Comparison of ENCODE assay signal across 21 cellular contexts in the genomic region with DNA sequence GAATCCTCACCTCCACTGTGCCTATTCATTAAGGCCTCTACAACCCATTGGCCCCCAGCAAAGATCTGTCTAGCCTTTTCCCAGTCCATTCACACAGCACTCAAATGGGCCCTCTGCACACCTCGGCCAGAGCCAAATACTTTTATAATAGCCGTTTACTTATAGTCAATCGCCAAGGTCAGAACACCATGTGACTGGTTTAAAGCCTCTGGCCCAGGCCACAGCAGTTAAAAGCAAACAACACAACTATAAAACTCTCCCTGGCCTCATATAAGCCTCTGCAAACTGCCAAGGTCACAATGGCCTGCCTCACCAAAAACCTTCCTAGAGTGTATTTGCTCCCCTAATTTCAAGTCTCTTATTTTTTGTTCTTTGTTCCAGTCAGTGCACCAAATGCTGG.
DNase-seq lines count a peak whose midpoint lies in the region; ATAC-seq, FAIRE-seq and TF ChIP-seq lines count a peak whose summit lies in the region.
"Had no signal": no experiment of that assay in that cellular context is flagged by ENCODE, and none has a peak within 500 bp of the region (broad histone marks: within the 10 kb centered on the region; RNA-seq: fewer than 3 reads in every experiment).

No MANE protein-coding gene starts in this region.

- TF ChIP-seq CTCF in 22Rv1 (IDR thresholded peaks at IDR 0.05) (no peak), body of pancreas (IDR thresholded peaks at IDR 0.05) (no peak), pancreas (IDR thresholded peaks at IDR 0.05) (no peak), GM13977 (IDR thresholded peaks at IDR 0.05; ENCODE audit: extremely low read depth, insufficient read depth, missing control alignments) (no peak)

- peaks cover 8% of the 10 kb centered on the region for H3K4me1 ChIP-seq in body of pancreas
- peaks cover 0 to 4% (median 0%) of the 10 kb centered on the region in 3 donors for H3K4me1 ChIP-seq in pancreas
- H3K4me1 ChIP-seq: HAP-1 had no signal

- H3K9me3 ChIP-seq in body of pancreas (no peaks in the 10 kb centered on the region), pancreas (no peaks in the 10 kb centered on the region)
- H3K9me3 ChIP-seq: HAP-1 had no signal

- H3K36me3 ChIP-seq in body of pancreas (replicated peaks in 1 of 2; ENCODE audit: insufficient read depth in 1 of 2, low read depth in 2 of 2), result no peaks in the 10 kb centered on the region
- H3K36me3 ChIP-seq in pancreas, result no peaks in the 10 kb centered on the region
- H3K36me3 ChIP-seq: HAP-1 had no signal

- DNase-seq in NCI-H1092 treated with DMSO at 0.1 percent for 48 hours (lab: John Stamatoyannopoulos, UW), result peak; percentile 73
- DNase-seq in body of pancreas, result peak in 3 of 4 donors; percentile 7 to 40 (median 17)
- DNase-seq in pancreas, result peak in 3 of 6 donors; percentile 3 to 19 (median 13)
- no peak for DNase-seq in AG20443 (ENCODE audit: low spot score)
- no peak for DNase-seq in GF-D8 (lab: John Stamatoyannopoulos, UW)
- DNase-seq in cerebellum (ENCODE audit: low spot score), result no peak
- no peak for DNase-seq in GM13977 (ENCODE audit: low spot score)
- DNase-seq: ACHN; C1 segment of cervical spinal cord; CD8-positive, alpha-beta T cell; COR-L47; DMS153; DMS79 treated with DMSO at 0.1 percent for 48 hours; EL had no signal

- in situ Hi-C loops in GM13977 (cut with MboI; ENCODE audit: low pct_unique_long_range_greater_than_20kb, low sequenced_read_pairs, unreplicated experiment), result no loop called here

- peak; percentile 68 for ATAC-seq in body of pancreas
- ATAC-seq in pancreas, result peak; percentile 45 to 90 (median 68)
- ATAC-seq: CD8-positive, alpha-beta T cell had no signal

- intact Hi-C loops in body of pancreas (cut with DNase I), result loop anchor here (10.0 kb wide), 1 partner anchor 365 kb away; no protein-coding TSS in a partner anchor
- intact Hi-C loops in pancreas (cut with DNase I), result no loop called here

- H3K27me3 ChIP-seq in body of pancreas (no peaks in the 10 kb centered on the region), pancreas (no peaks in the 10 kb centered on the region)

- no peak for TF ChIP-seq POLR2A in body of pancreas (IDR thresholded peaks at IDR 0.05)

- WGBS in body of pancreas, 2 donors, result 17 to 18% methylated on average over 3 of the region's 3 CpGs
- 5 to 17% methylated on average over 3 of the region's 3 CpGs for WGBS in pancreas, 2 donors

- H3K27ac ChIP-seq in 22Rv1 (peak overlapping the region; percentile 46), body of pancreas (no peak overlapping the region), pancreas (no peak overlapping the region)
- H3K27ac ChIP-seq: HL-60 had no signal

- H3K4me3 ChIP-seq in body of pancreas (no peak overlapping the region), pancreas (no peak overlapping the region)
- H3K4me3 ChIP-seq: HAP-1 had no signal

- no peak for FAIRE-seq in pancreas (lab: Jason Lieb, UNC)
- FAIRE-seq: D721Med, G401.6, GM12892, H1 had no signal

Comparison
In these comparisons a context has a peak if more than half of its experiments do, and no peak if none do; other contexts are left out.
1. DNase-seq: peak in NCI-H1092 treated with DMSO at 0.1 percent for 48 hours (single experiment) and body of pancreas (3 of 4); none in AG20443 (single experiment), GF-D8 (single experiment), cerebellum (single experiment) and GM13977 (single experiment).